14 cellular contexts compared by ENCODE assay signal in genomic region chr19:13045812-13046211, GRCh38.
"Had no signal": no experiment of that assay in that cellular context is flagged by ENCODE, and none has a peak within 500 bp of the region (broad histone marks: within the 10 kb centered on the region; RNA-seq: fewer than 3 reads in every experiment).

No MANE protein-coding gene starts in this region.

- H3K9me3 ChIP-seq: SJCRH30, tibial nerve had no signal

- ATAC-seq: activated CD8-positive, alpha-beta memory T cell treated with anti-CD3 and anti-CD28 coated beads, Interleukin-2, amount 10 ng/mL, durations not matched to agents 7 days and 5 days; left colon; stimulated activated naive CD8-positive, alpha-beta T cell treated with anti-CD3 and anti-CD28 coated beads, Interleukin-15, Interleukin-2, amounts not matched to agents 100 U/mL and 50 U/mL, for 24 hours had no signal

- H3K27me3 Mint-ChIP-seq: activated naive CD4-positive, alpha-beta T cell treated with anti-CD3 and anti-CD28 coated beads, Interleukin-2, amount 50 U/mL, for 24 hours; activated T-cell treated with anti-CD3 and anti-CD28 coated beads, Interleukin-2, amount 50 U/mL, for 24 hours had no signal

- H3K27me3 ChIP-seq: SJCRH30, tibial nerve had no signal

- H3K4me3 ChIP-seq: SJCRH30, tibial nerve had no signal

- H3K9me3 Mint-ChIP-seq: activated naive CD4-positive, alpha-beta T cell treated with anti-CD3 and anti-CD28 coated beads, Interleukin-2, amount 50 U/mL, for 24 hours; activated T-cell treated with anti-CD3 and anti-CD28 coated beads, Interleukin-2, amount 50 U/mL, for 24 hours; nephron progenitor cell; T-helper 2 cell treated with Interferon-gamma antibody and Interleukin-4, amounts not matched to agents 5 μg/mL and 100 μg/mL, for 36 hours had no signal

- H3K27ac ChIP-seq: SJCRH30 had no signal

- H3K4me3 Mint-ChIP-seq: activated CD8-positive, alpha-beta memory T cell treated with anti-CD3 and anti-CD28 coated beads, Interleukin-2, amount 10 ng/mL, durations not matched to agents 7 days and 5 days; activated naive CD4-positive, alpha-beta T cell treated with anti-CD3 and anti-CD28 coated beads, Interleukin-2, amount 50 U/mL, for 24 hours; activated T-cell treated with anti-CD3 and anti-CD28 coated beads, Interleukin-2, amount 50 U/mL, for 24 hours; nephron progenitor cell; T-helper 2 cell treated with Interferon-gamma antibody and Interleukin-4, amounts not matched to agents 5 μg/mL and 100 μg/mL, for 36 hours had no signal

- DNase-seq: activated CD4-positive, alpha-beta T cell treated with anti-CD3 and anti-CD28 coated beads, Interleukin-2, amount 50 U/mL, for 48 hours; activated CD4-positive, CD25-positive, alpha-beta regulatory T cell treated with anti-CD3 and anti-CD28 coated beads, Interleukin-2, amount 50 U/mL, for 72 hours; activated CD8-positive, alpha-beta memory T cell treated with anti-CD3 and anti-CD28 coated beads, Interleukin-2, amount 10 ng/mL, durations not matched to agents 7 days and 5 days; activated effector memory CD4-positive, alpha-beta T cell treated with Interleukin-2 at 50 U/mL for 16 hours; activated T-cell treated with anti-CD3 and anti-CD28 coated beads, Interleukin-2, amount 50 U/mL, for 24 hours; left colon; nephron progenitor cell; SJCRH30; stimulated activated CD4-positive, alpha-beta T cell treated with anti-CD3 and anti-CD28 coated beads, Interleukin-2, amount 100 ng/mL, for 48 hours; stimulated activated naive CD8-positive, alpha-beta T cell treated with anti-CD3 and anti-CD28 coated beads, Interleukin-15, Interleukin-2, amounts not matched to agents 100 U/mL and 50 U/mL, for 24 hours; SW 1271 had no signal

- H3K36me3 Mint-ChIP-seq: activated CD8-positive, alpha-beta memory T cell treated with anti-CD3 and anti-CD28 coated beads, Interleukin-2, amount 10 ng/mL, durations not matched to agents 7 days and 5 days; activated naive CD4-positive, alpha-beta T cell treated with anti-CD3 and anti-CD28 coated beads, Interleukin-2, amount 50 U/mL, for 24 hours had no signal

- H3K27ac Mint-ChIP-seq: activated CD8-positive, alpha-beta memory T cell treated with anti-CD3 and anti-CD28 coated beads, Interleukin-2, amount 10 ng/mL, durations not matched to agents 7 days and 5 days; activated T-cell treated with anti-CD3 and anti-CD28 coated beads, Interleukin-2, amount 50 U/mL, for 24 hours; nephron progenitor cell; T-helper 2 cell treated with Interferon-gamma antibody and Interleukin-4, amounts not matched to agents 5 μg/mL and 100 μg/mL, for 36 hours had no signal

- H3K36me3 ChIP-seq: tibial nerve had no signal
